ENCODE assay signal across 24 cellular contexts in the genomic region with DNA sequence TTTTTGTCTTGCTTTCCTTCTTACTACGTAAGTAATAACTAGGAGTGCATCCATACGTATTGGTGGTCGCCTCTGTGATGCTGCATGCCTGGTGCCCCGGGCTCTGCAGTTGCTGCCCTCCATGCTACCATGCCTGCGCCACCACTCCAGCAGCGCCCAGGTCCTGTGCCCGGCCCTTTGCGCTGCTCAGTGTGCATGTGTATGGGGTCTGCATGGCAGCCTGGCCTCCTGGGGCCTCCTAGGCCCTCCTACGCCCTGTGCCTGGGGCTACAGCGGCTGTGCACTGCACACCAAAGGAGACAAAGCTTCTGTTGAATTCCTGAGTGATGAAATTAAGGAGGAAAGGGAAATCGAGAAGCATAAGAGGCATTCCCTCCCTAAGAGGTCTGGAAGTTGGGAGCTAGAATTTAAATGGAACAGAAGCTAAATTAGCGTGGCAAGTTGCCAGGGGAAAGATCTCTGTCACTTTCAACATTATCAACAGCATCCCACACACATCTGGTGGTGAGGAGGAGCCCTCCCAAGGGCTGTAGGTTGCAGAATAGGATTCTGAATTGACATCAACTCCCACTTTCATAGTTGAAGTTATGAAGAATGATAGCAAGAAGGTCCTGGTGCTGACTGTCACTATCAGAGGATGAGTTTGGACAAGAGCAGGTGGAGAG.
DNase-seq lines count a peak whose midpoint lies in the region; ATAC-seq and TF ChIP-seq lines count a peak whose summit lies in the region.
"Had no signal": no experiment of that assay in that cellular context is flagged by ENCODE, and none has a peak within 500 bp of the region (broad histone marks: within the 10 kb centered on the region; RNA-seq: fewer than 3 reads in every experiment).

No MANE protein-coding gene starts in this region.

- peak; percentile 36 to 46 for ATAC-seq in natural killer cell treated with Interleukin-12 subunit alpha and Interleukin-12 subunit beta and Interleukin-15 and Interleukin-18, amount 100 ng/mL, for 72 hours
- ATAC-seq in natural killer cell = no peak
- ATAC-seq: Panc1 had no signal

- H2BK12ac ChIP-seq in neuronal stem cell (ENCODE audit: low read length) = no peak overlapping the region

- no peak overlapping the region for H4K8ac ChIP-seq in neuronal stem cell (ENCODE audit: low read depth, low read length)

- no peak overlapping the region for H2BK5ac ChIP-seq in neuronal stem cell (ENCODE audit: low read length)

- DNase-seq in natural killer cell treated with Interleukin-12 subunit alpha and Interleukin-12 subunit beta and Interleukin-15 and Interleukin-18, amount 100 ng/mL, for 72 hours (ENCODE audit: low spot score) = no peak
- DNase-seq in natural killer cell = no peak
- peak; percentile 7 to 23 for DNase-seq in erythroblast (lab: John Stamatoyannopoulos, UW)
- no peak for DNase-seq in neuronal stem cell (ENCODE audit: low spot score)
- DNase-seq in tibial nerve (ENCODE audit: low spot score in 2 of 2) = no peak
- no peak for DNase-seq in SIG-M5 (lab: John Stamatoyannopoulos, UW)
- DNase-seq in kidney tubule cell (ENCODE audit: low spot score) = no peak
- DNase-seq: CD8-positive, alpha-beta memory T cell; DMS153; DND-41; MM.1S; NCI-H1694 treated with DMSO at 0.1 percent for 48 hours; NCI-H2081; NCI-H446; NCI-H526; SHP77 had no signal

- H2AFZ ChIP-seq in neuronal stem cell (ENCODE audit: low read length) = no peak overlapping the region

- H3K4me3 ChIP-seq in neuronal stem cell (ENCODE audit: low read length in 2 of 2) (no peak overlapping the region), tibial nerve (no peak overlapping the region)
- H3K4me3 ChIP-seq: SK-N-MC had no signal

- H3K79me1 ChIP-seq in neuronal stem cell (ENCODE audit: low read depth, low read length) = no peaks in the 10 kb centered on the region

- no peak overlapping the region for H2BK120ac ChIP-seq in neuronal stem cell (ENCODE audit: low read depth, low read length)

- no peak overlapping the region for H2BK15ac ChIP-seq in neuronal stem cell (ENCODE audit: low read length)

- H3K27me3 ChIP-seq in neuronal stem cell (ENCODE audit: control insufficient read depth in 3 of 3, insufficient read depth in 3 of 3, low read depth in 1 of 3, low read length in 3 of 3) = no peaks in the 10 kb centered on the region
- H3K27me3 ChIP-seq in tibial nerve = no peaks in the 10 kb centered on the region

- no peak overlapping the region for H3K27ac ChIP-seq in neuronal stem cell (replicated peaks; ENCODE audit: low read length)
- no peak overlapping the region for H3K27ac ChIP-seq in tibial nerve
- H3K27ac ChIP-seq: HL-60, KMS-11, RWPE1, SK-N-MC had no signal

- H4K91ac ChIP-seq in neuronal stem cell (ENCODE audit: low read depth, low read length, poor library complexity) = no peak overlapping the region

- no peaks in the 10 kb centered on the region for H3K9me3 Mint-ChIP-seq in natural killer cell treated with Interleukin-12 subunit alpha and Interleukin-12 subunit beta and Interleukin-15 and Interleukin-18, amount 100 ng/mL, for 72 hours
- H3K9me3 Mint-ChIP-seq in natural killer cell = no peaks in the 10 kb centered on the region
- H3K9me3 Mint-ChIP-seq: CD8-positive, alpha-beta memory T cell; IgD-negative memory B cell had no signal

- H3K36me3 ChIP-seq in neuronal stem cell (replicated peaks in 1 of 2; ENCODE audit: control insufficient read depth in 2 of 2, insufficient read depth in 2 of 2, low read length in 2 of 2) (no peaks in the 10 kb centered on the region), tibial nerve (no peaks in the 10 kb centered on the region)

- H3K18ac ChIP-seq in neuronal stem cell (ENCODE audit: low read length) = peak overlapping the region; percentile 82

- H3K9me3 ChIP-seq in neuronal stem cell (replicated peaks in 1 of 2; ENCODE audit: control insufficient read depth in 2 of 2, insufficient read depth in 1 of 2, low read depth in 1 of 2, low read length in 2 of 2) (no peaks in the 10 kb centered on the region), tibial nerve (no peaks in the 10 kb centered on the region)

- no peak overlapping the region for H3K4ac ChIP-seq in neuronal stem cell (ENCODE audit: low read length)

- no peak overlapping the region for H3K9ac ChIP-seq in neuronal stem cell (ENCODE audit: low read depth, low read length, poor library complexity)
- H3K9ac ChIP-seq: KMS-11 had no signal

- H3K14ac ChIP-seq in neuronal stem cell (ENCODE audit: low read length) = peak overlapping the region; percentile 47

- TF ChIP-seq EP300 in tibial nerve (IDR thresholded peaks at IDR 0.05) = no peak

- H2AK5ac ChIP-seq in neuronal stem cell (ENCODE audit: low read depth, low read length) = peak overlapping the region; percentile 78

- H3K4me1 Mint-ChIP-seq in natural killer cell treated with Interleukin-12 subunit alpha and Interleukin-12 subunit beta and Interleukin-15 and Interleukin-18, amount 100 ng/mL, for 72 hours (ENCODE audit: low read depth in 2 of 2) = no peaks in the 10 kb centered on the region
- H3K4me1 Mint-ChIP-seq in natural killer cell = no peaks in the 10 kb centered on the region
- H3K4me1 Mint-ChIP-seq: B cell; CD14-positive monocyte; CD8-positive, alpha-beta memory T cell; IgD-negative memory B cell had no signal

- intact Hi-C loops in natural killer cell (cut with micrococcal nuclease) = no loop called here

- no peak overlapping the region for H3K4me2 ChIP-seq in neuronal stem cell (ENCODE audit: insufficient read depth, low read length, poor library complexity, severe bottlenecking)
- H3K4me2 ChIP-seq: KMS-11 had no signal

- WGBS in neuronal stem cell (ENCODE audit: extremely low coverage in 2 of 2, insufficient read length in 2 of 2, insufficient replicate concordance in 1 of 2), 2 donors = no CpG with 5 or more reads among the region's 12 CpGs
- 73 to 81% methylated on average over 12 of the region's 12 CpGs for WGBS in tibial nerve, 2 donors

- TF ChIP-seq POLR2A in erythroblast (IDR thresholded peaks at IDR 0.05; ENCODE audit: low read length) (no peak), tibial nerve (IDR thresholded peaks at IDR 0.05) (no peak)

- no peaks in the 10 kb centered on the region for H3K36me3 Mint-ChIP-seq in natural killer cell treated with Interleukin-12 subunit alpha and Interleukin-12 subunit beta and Interleukin-15 and Interleukin-18, amount 100 ng/mL, for 72 hours
- no peaks in the 10 kb centered on the region for H3K36me3 Mint-ChIP-seq in natural killer cell
- H3K36me3 Mint-ChIP-seq: CD14-positive monocyte; CD8-positive, alpha-beta memory T cell; IgD-negative memory B cell had no signal

- no peak for TF ChIP-seq CTCF in natural killer cell (IDR thresholded peaks at IDR 0.05)
- TF ChIP-seq CTCF in tibial nerve (IDR thresholded peaks at IDR 0.05) = no peak

- H3K27me3 Mint-ChIP-seq in natural killer cell treated with Interleukin-12 subunit alpha and Interleukin-12 subunit beta and Interleukin-15 and Interleukin-18, amount 100 ng/mL, for 72 hours = peaks cover 2 to 8% of the 10 kb centered on the region in 2 donors
- peaks cover 0 to 19% of the 10 kb centered on the region in 2 donors for H3K27me3 Mint-ChIP-seq in natural killer cell (ENCODE audit: low read depth in 2 of 2)

- no peak overlapping the region for H3K27ac Mint-ChIP-seq in natural killer cell treated with Interleukin-12 subunit alpha and Interleukin-12 subunit beta and Interleukin-15 and Interleukin-18, amount 100 ng/mL, for 72 hours
- no peak overlapping the region for H3K27ac Mint-ChIP-seq in natural killer cell
- H3K27ac Mint-ChIP-seq: B cell; CD14-positive monocyte; CD8-positive, alpha-beta memory T cell; IgD-negative memory B cell had no signal

- H3K4me1 ChIP-seq in neuronal stem cell (ENCODE audit: control insufficient read depth in 2 of 2, insufficient read depth in 1 of 2, low read depth in 1 of 2, low read length in 2 of 2) (no peaks in the 10 kb centered on the region), tibial nerve (no peaks in the 10 kb centered on the region)

- no peak overlapping the region for H3K4me3 Mint-ChIP-seq in natural killer cell treated with Interleukin-12 subunit alpha and Interleukin-12 subunit beta and Interleukin-15 and Interleukin-18, amount 100 ng/mL, for 72 hours
- no peak overlapping the region for H3K4me3 Mint-ChIP-seq in natural killer cell
- H3K4me3 Mint-ChIP-seq: B cell; CD14-positive monocyte; CD8-positive, alpha-beta memory T cell; IgD-negative memory B cell had no signal

- no peak overlapping the region for H3K23ac ChIP-seq in neuronal stem cell (ENCODE audit: low read depth, low read length, poor library complexity)

Comparison
In these comparisons a context has a peak if more than half of its experiments do, and no peak if none do; other contexts are left out.
1. ATAC-seq: peak in natural killer cell treated with Interleukin-12 subunit alpha and Interleukin-12 subunit beta and Interleukin-15 and Interleukin-18, amount 100 ng/mL, for 72 hours (2 of 2); none in natural killer cell (0 of 3).
2. DNase-seq: peak in erythroblast (2 of 2); none in natural killer cell treated with Interleukin-12 subunit alpha and Interleukin-12 subunit beta and Interleukin-15 and Interleukin-18, amount 100 ng/mL, for 72 hours (single experiment), natural killer cell (single experiment), neuronal stem cell (single experiment), tibial nerve (0 of 2), SIG-M5 (single experiment) and kidney tubule cell (single experiment).